ENCODE assay signal across 8 cellular contexts in the genomic region with DNA sequence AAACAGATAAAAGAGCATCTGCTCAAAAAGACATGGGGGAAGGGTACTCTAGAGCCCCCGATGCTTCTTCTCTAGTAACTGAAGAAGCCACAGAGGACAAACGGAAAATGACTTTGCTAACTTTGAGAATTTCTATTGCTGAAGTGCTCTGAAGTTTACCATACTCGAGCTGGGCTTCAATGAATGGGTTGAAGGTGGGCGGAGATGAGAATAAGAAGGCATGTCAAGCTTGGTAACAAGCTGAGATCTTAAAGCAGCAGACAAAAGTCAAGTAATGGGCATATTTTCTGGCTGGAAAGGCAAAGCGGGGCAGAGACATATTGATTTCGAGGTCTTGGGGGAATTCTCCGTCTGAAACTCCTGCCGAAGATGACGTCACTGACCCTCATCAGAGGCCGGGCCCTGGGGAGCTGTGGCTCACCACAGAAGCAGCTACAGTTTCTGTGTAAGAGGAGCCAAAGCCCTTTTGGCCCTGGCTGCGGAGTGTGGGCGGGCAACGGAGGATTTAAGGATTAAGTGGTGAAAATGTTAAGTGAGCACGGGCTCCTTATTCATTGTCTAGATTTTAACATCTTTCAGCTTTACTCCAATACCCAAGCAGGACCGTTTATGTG.
A peak's percentile ranks its signal among the peaks of the same experiment; 100 is the strongest.
DNase-seq lines count a peak whose midpoint lies in the region; ATAC-seq and TF ChIP-seq lines count a peak whose summit lies in the region.

No MANE protein-coding gene starts in this region.

- CTCF ChIA-PET in HEK293 (lab: Yijun Ruan, JAX) (interaction anchor here (0.6 to 1.3 kb wide), 5 partner anchors 9 to 564 kb away, joined by 3 read pairs; no protein-coding TSS in a partner anchor), T-cell (lab: Charles Lee) (no interaction called here)

- no peak overlapping the region for H3K27ac Mint-ChIP-seq in T-cell

- intact Hi-C loops in right cardiac atrium (cut with DNase I): no loop called here
- intact Hi-C loops in dorsolateral prefrontal cortex (cut with DNase I): no loop called here
- intact Hi-C loops in posterior cingulate gyrus (cut with DNase I): no loop called here

- H3K4me1 ChIP-seq in HEK293 (ENCODE audit: control insufficient read depth, insufficient read depth, low read length): peaks cover 7% of the 10 kb centered on the region
- peaks cover 2% of the 10 kb centered on the region for H3K4me1 ChIP-seq in right cardiac atrium (ENCODE audit: control insufficient read depth, insufficient read depth, low read length)

- H3K9me3 ChIP-seq in HEK293 (ENCODE audit: control insufficient read depth, insufficient read depth, low read depth, low read length) (no peaks in the 10 kb centered on the region), right cardiac atrium (ENCODE audit: control insufficient read depth, low read length) (no peaks in the 10 kb centered on the region)

- H3K4me1 Mint-ChIP-seq in T-cell: no peaks in the 10 kb centered on the region

- H3K27me3 ChIP-seq in right cardiac atrium (ENCODE audit: control insufficient read depth, insufficient read depth) (no peaks in the 10 kb centered on the region), dorsolateral prefrontal cortex (peaks cover 0 to 7% (median 0%) of the 10 kb centered on the region in 45 donors)

- TF ChIP-seq CTCF in GM12865 (IDR thresholded peaks at IDR 0.05; ENCODE audit: insufficient read depth, low read depth, low read length, missing control alignments) (no peak), HEK293 (tag by site-specific recombination; IDR thresholded peaks at IDR 0.05) (no peak), dorsolateral prefrontal cortex (IDR thresholded peaks at IDR 0.05 in 54 of 56, conservative IDR thresholded peaks at IDR 0.05 in 2 of 56; ENCODE audit: low read depth in 1 of 56, partially characterized antibody in 56 of 56) (no peak)

- no peaks in the 10 kb centered on the region for H3K27me3 Mint-ChIP-seq in T-cell

- ATAC-seq in right cardiac atrium (peak; percentile 77 to 90), T-cell (replicated peaks in 1 of 4) (no peak)

- no peak overlapping the region for H3K4me3 Mint-ChIP-seq in T-cell

- no peak overlapping the region for H3K4me3 ChIP-seq in GM12865 (ENCODE audit: low read depth, low read length)
- no peak overlapping the region for H3K4me3 ChIP-seq in HEK293 (ENCODE audit: low read depth, low read length)
- H3K4me3 ChIP-seq in right cardiac atrium (ENCODE audit: low read length): no peak overlapping the region
- no peak overlapping the region for H3K4me3 ChIP-seq in dorsolateral prefrontal cortex

- H3K9me3 Mint-ChIP-seq in T-cell: no peaks in the 10 kb centered on the region

- H3K36me3 Mint-ChIP-seq in T-cell: no peaks in the 10 kb centered on the region

- peak; percentile 85 for DNase-seq in GM12865 (ENCODE audit: low read depth)
- peak; percentile 70 for DNase-seq in NCI-H82 (lab: John Stamatoyannopoulos, UW)
- peak; percentile 87 to 89 (median 87) for DNase-seq in right cardiac atrium
- DNase-seq in dorsolateral prefrontal cortex: no peak
- DNase-seq in activated CD8-positive, alpha-beta memory T cell treated with anti-CD3 and anti-CD28 coated beads, Interleukin-2, amount 50 U/mL, for 4 hours: no peak
- no peak for DNase-seq in T-cell
- DNase-seq in posterior cingulate gyrus: no peak

- H3K36me3 ChIP-seq in HEK293 (ENCODE audit: control insufficient read depth in 2 of 2, insufficient read depth in 1 of 2, low read length in 2 of 2): no peaks in the 10 kb centered on the region

- POLR2A ChIA-PET in HEK293 (lab: Yijun Ruan, JAX): interaction anchor here (0.6 to 1.0 kb wide), 2 partner anchors 8 to 10 kb away, joined by 3 read pairs; no protein-coding TSS in a partner anchor
- POLR2A ChIA-PET in T-cell (lab: Charles Lee): no interaction called here

- H3K27ac ChIP-seq in HEK293 (ENCODE audit: extremely low read depth, low read depth, low read length) (no peak overlapping the region), right cardiac atrium (ENCODE audit: low read length) (no peak overlapping the region), dorsolateral prefrontal cortex (no peak overlapping the region)

- WGBS in right cardiac atrium: 60% methylated on average over 15 of the region's 15 CpGs

TF ChIP-seq in HEK293, 187 proteins besides CTCF, POLR2A, EP300 and RAD21 (continues in another document):
- TF ChIP-seq SETDB1 (IDR thresholded peaks at IDR 0.05; ENCODE audit: insufficient read length, low read length): no peak
- TF ChIP-seq ZNF138 (tag by site-specific recombination; IDR thresholded peaks at IDR 0.05; ENCODE audit: borderline replicate concordance): no peak
- TF ChIP-seq ZBTB7A (tag by site-specific recombination; IDR thresholded peaks at IDR 0.05; ENCODE audit: low read depth): no peak
- TF ChIP-seq ZNF184 (tag by site-specific recombination; IDR thresholded peaks at IDR 0.05): no peak
- TF ChIP-seq ZNF792 (tag by site-specific recombination; IDR thresholded peaks at IDR 0.05): no peak
- TF ChIP-seq KLF8 (tag by site-specific recombination; IDR thresholded peaks at IDR 0.05): 0 out of 2 replicates have a peak, but pooled peaks have one; percentile 16
- TF ChIP-seq TCF7L2 (IDR thresholded peaks at IDR 0.05; ENCODE audit: borderline replicate concordance, low read depth, low read length): no peak
- no peak for TF ChIP-seq ZNF549 (tag by site-specific recombination; IDR thresholded peaks at IDR 0.05)
- peak; percentile 81 for TF ChIP-seq PRDM4 (tag by site-specific recombination; IDR thresholded peaks at IDR 0.05)
- peak; percentile 67 for TF ChIP-seq INSM2 (tag by site-specific recombination; IDR thresholded peaks at IDR 0.05)
- peak; percentile 58; the same call in 1 of the 2 replicates for TF ChIP-seq ZFHX2 (tag by site-specific recombination; conservative IDR thresholded peaks at IDR 0.05)
- TF ChIP-seq ZNF16 (tag by site-specific recombination; IDR thresholded peaks at IDR 0.05; ENCODE audit: low read depth): no peak
- TF ChIP-seq ZNF112 (tag by site-specific recombination; IDR thresholded peaks at IDR 0.05): no peak
- no peak for TF ChIP-seq ZNF571 (tag by site-specific recombination; IDR thresholded peaks at IDR 0.05)
- TF ChIP-seq, protein P1, sequence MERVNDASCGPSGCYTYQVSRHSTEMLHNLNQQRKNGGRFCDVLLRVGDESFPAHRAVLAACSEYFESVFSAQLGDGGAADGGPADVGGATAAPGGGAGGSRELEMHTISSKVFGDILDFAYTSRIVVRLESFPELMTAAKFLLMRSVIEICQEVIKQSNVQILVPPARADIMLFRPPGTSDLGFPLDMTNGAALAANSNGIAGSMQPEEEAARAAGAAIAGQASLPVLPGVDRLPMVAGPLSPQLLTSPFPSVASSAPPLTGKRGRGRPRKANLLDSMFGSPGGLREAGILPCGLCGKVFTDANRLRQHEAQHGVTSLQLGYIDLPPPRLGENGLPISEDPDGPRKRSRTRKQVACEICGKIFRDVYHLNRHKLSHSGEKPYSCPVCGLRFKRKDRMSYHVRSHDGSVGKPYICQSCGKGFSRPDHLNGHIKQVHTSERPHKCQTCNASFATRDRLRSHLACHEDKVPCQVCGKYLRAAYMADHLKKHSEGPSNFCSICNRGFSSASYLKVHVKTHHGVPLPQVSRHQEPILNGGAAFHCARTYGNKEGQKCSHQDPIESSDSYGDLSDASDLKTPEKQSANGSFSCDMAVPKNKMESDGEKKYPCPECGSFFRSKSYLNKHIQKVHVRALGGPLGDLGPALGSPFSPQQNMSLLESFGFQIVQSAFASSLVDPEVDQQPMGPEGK (tag by site-specific recombination; IDR thresholded peaks at IDR 0.05): peak; percentile 68
- peak; percentile 58; the same call in 1 of the 2 replicates for TF ChIP-seq SP7 (tag by site-specific recombination; IDR thresholded peaks at IDR 0.05)
- no peak for TF ChIP-seq GFI1B (tag by site-specific recombination; IDR thresholded peaks at IDR 0.05)
- peak; percentile 85 for TF ChIP-seq ZFP69B (tag by site-specific recombination; IDR thresholded peaks at IDR 0.05)
- no peak for TF ChIP-seq ZNF658 (tag by site-specific recombination; IDR thresholded peaks at IDR 0.05)

Comparison
In these comparisons a context has a peak if more than half of its experiments do, and no peak if none do; other contexts are left out.
1. DNase-seq: peak in GM12865 (single experiment), NCI-H82 (single experiment) and right cardiac atrium (3 of 3); none in dorsolateral prefrontal cortex (0 of 10), activated CD8-positive, alpha-beta memory T cell treated with anti-CD3 and anti-CD28 coated beads, Interleukin-2, amount 50 U/mL, for 4 hours (single experiment), T-cell (0 of 34) and posterior cingulate gyrus (0 of 10).
2. ATAC-seq: peak in right cardiac atrium (2 of 2); none in T-cell (0 of 4).